ENCODE assay signal across 10 cellular contexts in genomic region chr9:35745569-35745968, GRCh38. TPM values are rescaled to one million over a fixed set of nuclear protein-coding genes. Genes with fewer than 3 reads are reported as not detected.
DNase-seq lines count a peak whose midpoint lies in the region; ATAC-seq and TF ChIP-seq lines count a peak whose summit lies in the region.
"Had no signal": no experiment of that assay in that cellular context is flagged by ENCODE, and none has a peak within 500 bp of the region (broad histone marks: within the 10 kb centered on the region; RNA-seq: fewer than 3 reads in every experiment).

No MANE protein-coding gene starts in this region.

- ATAC-seq in heart right ventricle (no peak), Right ventricle myocardium superior (ENCODE audit: poor library complexity) (no peak), memory B cell (ENCODE audit: low read depth) (no peak), upper lobe of left lung (ENCODE audit: low FRiP score in 2 of 2) (no peak), HG03442 (IDR thresholded peaks at IDR 0.05; ENCODE audit: unreplicated experiment) (no peak)

- H3K4me3 ChIP-seq in heart right ventricle (peak overlapping the region in 9 of 10 donors; percentile 71 to 99 (median 92)), upper lobe of left lung (peak overlapping the region in 3 of 4 donors; percentile 87 to 90 (median 90))

- WGBS in heart right ventricle, 2 donors, result 13 to 20% methylated on average over 1 of the region's 1 CpG
- WGBS in upper lobe of left lung, 2 donors, result 48 to 58% methylated on average over 1 of the region's 1 CpG

- H3K36me3 ChIP-seq in heart right ventricle (peaks cover 0 to 63% (median 37%) of the 10 kb centered on the region in 9 donors), upper lobe of left lung (peaks cover 12 to 47% (median 38%) of the 10 kb centered on the region in 4 donors)

- DNase-seq in heart right ventricle (no peak), Right ventricle myocardium superior (no peak), memory B cell (ENCODE audit: low spot score in 2 of 2) (no peak), upper lobe of left lung (no peak), NCI-H1436 (lab: John Stamatoyannopoulos, UW) (no peak), NCI-H2107 (lab: John Stamatoyannopoulos, UW) (no peak)
- no peak for DNase-seq in activated T-helper 1 cell treated with anti-CD3 and anti-CD28 coated beads, Interleukin-12 subunit alpha, Interleukin-12 subunit beta, Interleukin-2, Interleukin-4 antibody, amounts not matched to agents 30 ng/mL and 10 ng/mL and 1 ng/mL, durations not matched to agents 14 hours and 24 hours and 36 hours (ENCODE audit: low spot score)
- DNase-seq: NCI-H345, T1000 had no signal

- H3K9me3 Mint-ChIP-seq in activated T-helper 1 cell treated with anti-CD3 and anti-CD28 coated beads, Interleukin-12 subunit alpha, Interleukin-12 subunit beta, Interleukin-2, Interleukin-4 antibody, amounts not matched to agents 30 ng/mL and 10 ng/mL and 1 ng/mL, durations not matched to agents 14 hours and 24 hours and 36 hours, result no peaks in the 10 kb centered on the region
- H3K9me3 Mint-ChIP-seq in memory B cell, result no peaks in the 10 kb centered on the region

- H3K27ac Mint-ChIP-seq in activated T-helper 1 cell treated with anti-CD3 and anti-CD28 coated beads, Interleukin-12 subunit alpha, Interleukin-12 subunit beta, Interleukin-2, Interleukin-4 antibody, amounts not matched to agents 30 ng/mL and 10 ng/mL and 1 ng/mL, durations not matched to agents 14 hours and 24 hours and 36 hours, result no peak overlapping the region
- H3K27ac Mint-ChIP-seq in memory B cell, result peak overlapping the region; percentile 21

- no peak for TF ChIP-seq EP300 in upper lobe of left lung (IDR thresholded peaks at IDR 0.05)

- H3K4me3 Mint-ChIP-seq in activated T-helper 1 cell treated with anti-CD3 and anti-CD28 coated beads, Interleukin-12 subunit alpha, Interleukin-12 subunit beta, Interleukin-2, Interleukin-4 antibody, amounts not matched to agents 30 ng/mL and 10 ng/mL and 1 ng/mL, durations not matched to agents 14 hours and 24 hours and 36 hours, result peak overlapping the region; percentile 67
- H3K4me3 Mint-ChIP-seq in memory B cell, result no peak overlapping the region

- H3K4me1 ChIP-seq in heart right ventricle (peaks cover 7 to 73% (median 55%) of the 10 kb centered on the region in 9 donors), upper lobe of left lung (peaks cover 28 to 65% (median 46%) of the 10 kb centered on the region in 4 donors)

- H3K4me1 Mint-ChIP-seq in activated T-helper 1 cell treated with anti-CD3 and anti-CD28 coated beads, Interleukin-12 subunit alpha, Interleukin-12 subunit beta, Interleukin-2, Interleukin-4 antibody, amounts not matched to agents 30 ng/mL and 10 ng/mL and 1 ng/mL, durations not matched to agents 14 hours and 24 hours and 36 hours (ENCODE audit: low read depth), result peaks cover 60% of the 10 kb centered on the region
- H3K4me1 Mint-ChIP-seq in memory B cell, result peaks cover 39% of the 10 kb centered on the region

- intact Hi-C loops in heart right ventricle (cut with DNase I), result loop anchor here in 1 of 10 donors (5.0 kb wide), 1 partner anchor 88 kb away; the partner anchor contains the start of genes CCDC107 and RMRP
- intact Hi-C loops in Right ventricle myocardium superior (cut with DNase I), result no loop called here
- intact Hi-C loops in activated T-helper 1 cell treated with anti-CD3 and anti-CD28 coated beads, Interleukin-12 subunit alpha, Interleukin-12 subunit beta, Interleukin-2, Interleukin-4 antibody, amounts not matched to agents 30 ng/mL and 10 ng/mL and 1 ng/mL, durations not matched to agents 14 hours and 24 hours and 36 hours (cut with micrococcal nuclease), result loop anchor here (5.0 kb wide), 1 partner anchor 633 kb away; no protein-coding TSS in a partner anchor

- no peaks in the 10 kb centered on the region for H3K9me3 ChIP-seq in heart right ventricle
- no peaks in the 10 kb centered on the region for H3K9me3 ChIP-seq in upper lobe of left lung

- no peak for TF ChIP-seq POLR2A in upper lobe of left lung (IDR thresholded peaks at IDR 0.05)

- H3K27ac ChIP-seq in heart right ventricle (peak overlapping the region in 3 of 10 donors; percentile 25 to 97 (median 37)), upper lobe of left lung (peak overlapping the region in 1 of 4 donors; percentile 97)

- no peak for TF ChIP-seq CTCF in heart right ventricle (IDR thresholded peaks at IDR 0.05)
- no peak for TF ChIP-seq CTCF in upper lobe of left lung (IDR thresholded peaks at IDR 0.05)

- no peaks in the 10 kb centered on the region for H3K27me3 ChIP-seq in heart right ventricle
- H3K27me3 ChIP-seq in upper lobe of left lung, result no peaks in the 10 kb centered on the region

- H3K27me3 Mint-ChIP-seq in activated T-helper 1 cell treated with anti-CD3 and anti-CD28 coated beads, Interleukin-12 subunit alpha, Interleukin-12 subunit beta, Interleukin-2, Interleukin-4 antibody, amounts not matched to agents 30 ng/mL and 10 ng/mL and 1 ng/mL, durations not matched to agents 14 hours and 24 hours and 36 hours (ENCODE audit: insufficient read depth), result no peaks in the 10 kb centered on the region
- no peaks in the 10 kb centered on the region for H3K27me3 Mint-ChIP-seq in memory B cell

- peaks cover 30% of the 10 kb centered on the region for H3K36me3 Mint-ChIP-seq in activated T-helper 1 cell treated with anti-CD3 and anti-CD28 coated beads, Interleukin-12 subunit alpha, Interleukin-12 subunit beta, Interleukin-2, Interleukin-4 antibody, amounts not matched to agents 30 ng/mL and 10 ng/mL and 1 ng/mL, durations not matched to agents 14 hours and 24 hours and 36 hours (ENCODE audit: low read depth)
- peaks cover 20% of the 10 kb centered on the region for H3K36me3 Mint-ChIP-seq in memory B cell

RNA-seq across cellular contexts. Expression of gene GBA2, which starts 3.5 kb away (rescaled TPM):
- total RNA-seq in heart right ventricle (100 to 1,000 TPM in 1 of 10 donors, 10 to 100 TPM in 9; 47.4 to 101 (median 74.7) TPM), Right ventricle myocardium superior (74.6 TPM), upper lobe of left lung (100 to 1,000 TPM in 1 of 6 donors, 10 to 100 TPM in 5; 60.4 to 189 (median 77.0) TPM)
- 100 to 1,000 TPM in 1 of 2 donors, 10 to 100 TPM in 1; 81.9 to 102 TPM for polyA plus RNA-seq in heart right ventricle
- 54.7 and 58.4 TPM in 2 replicates for total RNA-seq in activated T-helper 1 cell treated with anti-CD3 and anti-CD28 coated beads, Interleukin-12 subunit alpha, Interleukin-12 subunit beta, Interleukin-2, Interleukin-4 antibody, amounts not matched to agents 30 ng/mL and 10 ng/mL and 1 ng/mL, durations not matched to agents 14 hours and 24 hours and 36 hours

RNA-seq across cellular contexts. Expression of gene RGP1, which starts 3.5 kb away (rescaled TPM):
- total RNA-seq in heart right ventricle, result 10 to 100 TPM; 31.1 to 39.4 (median 34.0) TPM
- 1 to 10 TPM; 8.2 to 9.3 TPM for polyA plus RNA-seq in heart right ventricle
- 28.5 TPM for total RNA-seq in Right ventricle myocardium superior
- 18.4 and 18.9 TPM in 2 replicates for total RNA-seq in activated T-helper 1 cell treated with anti-CD3 and anti-CD28 coated beads, Interleukin-12 subunit alpha, Interleukin-12 subunit beta, Interleukin-2, Interleukin-4 antibody, amounts not matched to agents 30 ng/mL and 10 ng/mL and 1 ng/mL, durations not matched to agents 14 hours and 24 hours and 36 hours
- 10 to 100 TPM; 20.1 to 34.4 (median 23.5) TPM for total RNA-seq in upper lobe of left lung

RNA-seq across cellular contexts. Expression of gene MSMP, which starts 8.5 kb away (rescaled TPM):
- total RNA-seq in heart right ventricle (under 1 TPM in 1 of 10 donors, not detected in 9; 0.60 TPM), Right ventricle myocardium superior (not detected), upper lobe of left lung (1 to 10 TPM in 2 of 6 donors, not detected in 4; 1.1 to 2.8 TPM)
- polyA plus RNA-seq in heart right ventricle, result under 1 TPM in 1 of 2 donors, not detected in 1; 0.19 TPM
- not detected in 2 replicates for total RNA-seq in activated T-helper 1 cell treated with anti-CD3 and anti-CD28 coated beads, Interleukin-12 subunit alpha, Interleukin-12 subunit beta, Interleukin-2, Interleukin-4 antibody, amounts not matched to agents 30 ng/mL and 10 ng/mL and 1 ng/mL, durations not matched to agents 14 hours and 24 hours and 36 hours

RNA-seq across cellular contexts. Expression of gene CREB3, which starts 13.1 kb away (rescaled TPM):
- total RNA-seq in heart right ventricle (10 to 100 TPM; 16.2 to 29.5 (median 20.2) TPM), Right ventricle myocardium superior (20.3 TPM), upper lobe of left lung (10 to 100 TPM; 27.2 to 61.3 (median 33.5) TPM)
- polyA plus RNA-seq in heart right ventricle, result 10 to 100 TPM; 24.4 to 39.1 TPM
- total RNA-seq in activated T-helper 1 cell treated with anti-CD3 and anti-CD28 coated beads, Interleukin-12 subunit alpha, Interleukin-12 subunit beta, Interleukin-2, Interleukin-4 antibody, amounts not matched to agents 30 ng/mL and 10 ng/mL and 1 ng/mL, durations not matched to agents 14 hours and 24 hours and 36 hours, result 32.1 and 32.6 TPM in 2 replicates

RNA-seq across cellular contexts. Expression of gene TLN1, which starts 13.6 kb away (rescaled TPM):
- total RNA-seq in heart right ventricle (100 to 1,000 TPM; 206 to 323 (median 238) TPM), Right ventricle myocardium superior (252 TPM), upper lobe of left lung (100 to 1,000 TPM; 237 to 557 (median 325) TPM)
- polyA plus RNA-seq in heart right ventricle, result 100 to 1,000 TPM in 1 of 2 donors, 10 to 100 TPM in 1; 99.6 to 247 TPM
- total RNA-seq in activated T-helper 1 cell treated with anti-CD3 and anti-CD28 coated beads, Interleukin-12 subunit alpha, Interleukin-12 subunit beta, Interleukin-2, Interleukin-4 antibody, amounts not matched to agents 30 ng/mL and 10 ng/mL and 1 ng/mL, durations not matched to agents 14 hours and 24 hours and 36 hours, result 229 and 230 TPM in 2 replicates
